In the genomic region with DNA sequence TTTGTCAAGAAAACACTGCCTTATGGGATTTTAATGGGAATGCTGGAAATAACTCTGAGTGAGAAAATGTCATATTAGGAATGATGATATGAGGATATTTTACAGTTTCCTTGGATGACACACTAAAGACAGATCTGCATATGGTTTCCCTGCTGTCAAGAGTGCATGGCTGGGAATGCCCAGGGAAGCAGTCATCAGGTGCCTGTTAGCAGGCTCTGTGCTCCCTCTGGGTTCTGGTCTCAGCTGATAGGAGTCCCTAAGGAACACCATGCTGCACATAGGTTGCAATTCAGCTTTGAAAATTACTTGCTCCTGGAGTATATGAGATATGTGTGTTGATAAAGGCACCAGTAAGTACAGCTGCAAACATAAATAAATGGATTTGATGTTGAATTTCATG, we compare ENCODE assay signal across 21 cellular contexts.
DNase-seq lines count a peak whose midpoint lies in the region; TF ChIP-seq lines count a peak whose summit lies in the region.
"Had no signal": no experiment of that assay in that cellular context is flagged by ENCODE, and none has a peak within 500 bp of the region (broad histone marks: within the 10 kb centered on the region; RNA-seq: fewer than 3 reads in every experiment).

No MANE protein-coding gene starts in this region.

- no peaks in the 10 kb centered on the region for H3K27me3 Mint-ChIP-seq in nephron progenitor cell (ENCODE audit: low read depth, poor library complexity)
- H3K27me3 Mint-ChIP-seq: B cell; CD4-positive, alpha-beta memory T cell; CD4-positive, CD25-positive, alpha-beta regulatory T cell; CD8-positive, alpha-beta memory T cell had no signal

- H3K79me2 ChIP-seq in SK-N-SH (ENCODE audit: insufficient read depth) = no peaks in the 10 kb centered on the region
- H3K79me2 ChIP-seq in neural cell (replicated peaks; ENCODE audit: insufficient read depth, low read length) = no peaks in the 10 kb centered on the region

- no peak overlapping the region for H3K27ac Mint-ChIP-seq in nephron progenitor cell
- H3K27ac Mint-ChIP-seq: B cell; CD14-positive monocyte; CD4-positive, alpha-beta memory T cell; CD4-positive, CD25-positive, alpha-beta regulatory T cell; CD8-positive, alpha-beta memory T cell had no signal

- DNase-seq in BE2C = peak; percentile 85
- peak; percentile 42 for DNase-seq in SK-N-SH
- no peak for DNase-seq in DMS79 (lab: John Stamatoyannopoulos, UW)
- DNase-seq in nephron progenitor cell = no peak
- DNase-seq: AML-193; C1 segment of cervical spinal cord; CD4-positive, alpha-beta memory T cell; CD4-positive, CD25-positive, alpha-beta regulatory T cell; CD8-positive, alpha-beta memory T cell; COR-L47; DMS 273 treated with DMSO at 0.1 percent for 48 hours; DMS153; DMS53; DMS79 treated with DMSO at 0.1 percent for 48 hours; GF-D8 had no signal

- H3K27ac ChIP-seq in SK-N-SH (ENCODE audit: low read depth in 2 of 2, low read length in 1 of 2) (peak overlapping the region in 1 of 2 experiments; percentile 58; a peak in 2 of 4 replicates), neural cell (ENCODE audit: low read length) (peak overlapping the region; percentile 30)
- H3K27ac ChIP-seq: 22Rv1, A549, BLaER1 had no signal

- no peaks in the 10 kb centered on the region; the same call in 1 of the 2 replicates for H3K9me3 ChIP-seq in BE2C
- H3K9me3 ChIP-seq in SK-N-SH = no peaks in the 10 kb centered on the region
- no peaks in the 10 kb centered on the region for H3K9me3 ChIP-seq in neural cell (ENCODE audit: low read length)
- H3K9me3 ChIP-seq: A549, BLaER1 had no signal

- no peaks in the 10 kb centered on the region for H3K4me1 Mint-ChIP-seq in nephron progenitor cell
- H3K4me1 Mint-ChIP-seq: B cell; CD14-positive monocyte; CD4-positive, alpha-beta memory T cell; CD4-positive, CD25-positive, alpha-beta regulatory T cell; CD8-positive, alpha-beta memory T cell had no signal

- H3K36me3 ChIP-seq in BE2C (no peaks in the 10 kb centered on the region), SK-N-SH (replicated peaks in 1 of 2; ENCODE audit: control insufficient read depth in 1 of 2, insufficient read depth in 2 of 2, low read length in 1 of 2) (no peaks in the 10 kb centered on the region), neural cell (ENCODE audit: insufficient read depth, low read length) (no peaks in the 10 kb centered on the region)
- H3K36me3 ChIP-seq: BLaER1 had no signal

- no peak overlapping the region for H3K4me3 Mint-ChIP-seq in nephron progenitor cell
- H3K4me3 Mint-ChIP-seq: B cell; CD14-positive monocyte; CD4-positive, alpha-beta memory T cell; CD4-positive, CD25-positive, alpha-beta regulatory T cell; CD8-positive, alpha-beta memory T cell had no signal

- H4K20me1 ChIP-seq in SK-N-SH (ENCODE audit: insufficient read depth) = no peaks in the 10 kb centered on the region
- H4K20me1 ChIP-seq in neural cell (ENCODE audit: insufficient read depth) = no peaks in the 10 kb centered on the region
- H4K20me1 ChIP-seq: BLaER1 had no signal

- H3K4me2 ChIP-seq in SK-N-SH (no peak overlapping the region), neural cell (ENCODE audit: low read length) (peak overlapping the region; percentile 0)
- H3K4me2 ChIP-seq: A549, BLaER1 had no signal

- H2AFZ ChIP-seq in SK-N-SH (ENCODE audit: low read depth) (no peak overlapping the region), neural cell (ENCODE audit: low read depth, low read length) (no peak overlapping the region)

- no peaks in the 10 kb centered on the region for H3K27me3 ChIP-seq in BE2C
- no peaks in the 10 kb centered on the region for H3K27me3 ChIP-seq in SK-N-SH (ENCODE audit: insufficient read depth)
- H3K27me3 ChIP-seq in neural cell (ENCODE audit: insufficient read depth, low read depth, low read length) = no peaks in the 10 kb centered on the region
- H3K27me3 ChIP-seq: BLaER1 had no signal

- no peak overlapping the region for H3K9ac ChIP-seq in SK-N-SH
- H3K9ac ChIP-seq in neural cell (ENCODE audit: low read length) = no peak overlapping the region
- H3K9ac ChIP-seq: BLaER1 had no signal

- H3K9me3 Mint-ChIP-seq in nephron progenitor cell = peaks cover 14% of the 10 kb centered on the region

- no peaks in the 10 kb centered on the region for H3K9me2 ChIP-seq in SK-N-SH
- no peaks in the 10 kb centered on the region for H3K9me2 ChIP-seq in neural cell (ENCODE audit: insufficient read depth, low read length)

- no peaks in the 10 kb centered on the region for H3F3A ChIP-seq in SK-N-SH (replicated peaks; ENCODE audit: insufficient read depth)
- no peaks in the 10 kb centered on the region for H3F3A ChIP-seq in neural cell (ENCODE audit: insufficient read depth, low read length, poor library complexity, severe bottlenecking)

- H3K4me3 ChIP-seq in BE2C (ENCODE audit: low read depth, low read length) (no peak overlapping the region), SK-N-SH (ENCODE audit: low read depth in 2 of 2, low read length in 1 of 2) (no peak overlapping the region), neural cell (ENCODE audit: low read length) (no peak overlapping the region)
- H3K4me3 ChIP-seq: A549, BLaER1 had no signal

- CTCF ChIA-PET in SK-N-SH (lab: Yijun Ruan, JAX) = interaction anchor here (0.8 to 1.6 kb wide), 5 partner anchors 52 to 1003 kb away, joined by 3 to 4 read pairs (median 3); no protein-coding TSS in a partner anchor

- TF ChIP-seq EP300 in SK-N-SH (IDR thresholded peaks at IDR 0.05; ENCODE audit: borderline replicate concordance in 1 of 2, low read depth in 1 of 2, low read length in 1 of 2) (peak in 1 of 2 experiments; percentile 74; a peak in 1 of 4 replicates), neural cell (conservative IDR thresholded peaks at IDR 0.05; ENCODE audit: poor library complexity, severe bottlenecking) (no peak)

- no peak for TF ChIP-seq CTCF in BE2C (IDR thresholded peaks at IDR 0.05; ENCODE audit: low read depth, low read length)
- TF ChIP-seq CTCF in SK-N-SH (IDR thresholded peaks at IDR 0.05) = no peak
- TF ChIP-seq CTCF in neural cell (IDR thresholded peaks at IDR 0.05; ENCODE audit: poor library complexity, severe bottlenecking) = no peak
- TF ChIP-seq CTCF in nephron progenitor cell (IDR thresholded peaks at IDR 0.05) = no peak

- H3K36me3 Mint-ChIP-seq in nephron progenitor cell (ENCODE audit: low read depth) = peaks cover 6% of the 10 kb centered on the region
- H3K36me3 Mint-ChIP-seq: CD14-positive monocyte; CD4-positive, alpha-beta memory T cell; CD4-positive, CD25-positive, alpha-beta regulatory T cell; CD8-positive, alpha-beta memory T cell had no signal

- H3K4me1 ChIP-seq in BE2C (peaks cover 14% of the 10 kb centered on the region), SK-N-SH (ENCODE audit: control insufficient read depth in 1 of 2, insufficient read depth in 2 of 2, low read depth in 1 of 2, low read length in 1 of 2) (peaks cover 0 to 5% of the 10 kb centered on the region in 2 experiments; a peak in 2 of 4 replicates)
- H3K4me1 ChIP-seq: A549, BLaER1 had no signal

- POLR2A ChIA-PET in SK-N-SH (lab: Yijun Ruan, JAX) = no interaction called here

- TF ChIP-seq RAD21 in SK-N-SH (IDR thresholded peaks at IDR 0.05; ENCODE audit: low read length) = no peak; the same call in 1 of the 2 replicates
- TF ChIP-seq RAD21 in neural cell (conservative IDR thresholded peaks at IDR 0.05) = no peak

TF ChIP-seq in SK-N-SH, 30 proteins besides CTCF, POLR2A, EP300 and RAD21 (continues in another document):
- TF ChIP-seq MEF2A (IDR thresholded peaks at IDR 0.05; ENCODE audit: borderline replicate concordance, low read depth) (no peak), RFX5 (IDR thresholded peaks at IDR 0.05; ENCODE audit: low read length) (no peak), CHD2 (IDR thresholded peaks at IDR 0.05; ENCODE audit: low read length, partially characterized antibody) (no peak), NFIC (IDR thresholded peaks at IDR 0.05; ENCODE audit: borderline replicate concordance) (no peak), GATA2 (CRISPR knock-in tag; IDR thresholded peaks at IDR 0.05) (peak; percentile 85), FOXJ3 (CRISPR knock-in tag; IDR thresholded peaks at IDR 0.05) (peak; percentile 59; the same call in 1 of the 2 replicates)

TF ChIP-seq in neural cell, 6 proteins besides CTCF, POLR2A, EP300 and RAD21:
- TF ChIP-seq, protein P1, sequence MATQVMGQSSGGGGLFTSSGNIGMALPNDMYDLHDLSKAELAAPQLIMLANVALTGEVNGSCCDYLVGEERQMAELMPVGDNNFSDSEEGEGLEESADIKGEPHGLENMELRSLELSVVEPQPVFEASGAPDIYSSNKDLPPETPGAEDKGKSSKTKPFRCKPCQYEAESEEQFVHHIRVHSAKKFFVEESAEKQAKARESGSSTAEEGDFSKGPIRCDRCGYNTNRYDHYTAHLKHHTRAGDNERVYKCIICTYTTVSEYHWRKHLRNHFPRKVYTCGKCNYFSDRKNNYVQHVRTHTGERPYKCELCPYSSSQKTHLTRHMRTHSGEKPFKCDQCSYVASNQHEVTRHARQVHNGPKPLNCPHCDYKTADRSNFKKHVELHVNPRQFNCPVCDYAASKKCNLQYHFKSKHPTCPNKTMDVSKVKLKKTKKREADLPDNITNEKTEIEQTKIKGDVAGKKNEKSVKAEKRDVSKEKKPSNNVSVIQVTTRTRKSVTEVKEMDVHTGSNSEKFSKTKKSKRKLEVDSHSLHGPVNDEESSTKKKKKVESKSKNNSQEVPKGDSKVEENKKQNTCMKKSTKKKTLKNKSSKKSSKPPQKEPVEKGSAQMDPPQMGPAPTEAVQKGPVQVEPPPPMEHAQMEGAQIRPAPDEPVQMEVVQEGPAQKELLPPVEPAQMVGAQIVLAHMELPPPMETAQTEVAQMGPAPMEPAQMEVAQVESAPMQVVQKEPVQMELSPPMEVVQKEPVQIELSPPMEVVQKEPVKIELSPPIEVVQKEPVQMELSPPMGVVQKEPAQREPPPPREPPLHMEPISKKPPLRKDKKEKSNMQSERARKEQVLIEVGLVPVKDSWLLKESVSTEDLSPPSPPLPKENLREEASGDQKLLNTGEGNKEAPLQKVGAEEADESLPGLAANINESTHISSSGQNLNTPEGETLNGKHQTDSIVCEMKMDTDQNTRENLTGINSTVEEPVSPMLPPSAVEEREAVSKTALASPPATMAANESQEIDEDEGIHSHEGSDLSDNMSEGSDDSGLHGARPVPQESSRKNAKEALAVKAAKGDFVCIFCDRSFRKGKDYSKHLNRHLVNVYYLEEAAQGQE (IDR thresholded peaks at IDR 0.05; ENCODE audit: borderline replicate concordance) = peak; percentile 93
- TF ChIP-seq POLR2AphosphoS5 (IDR thresholded peaks at IDR 0.05) (peak; percentile 36), MXI1 (conservative IDR thresholded peaks at IDR 0.05; ENCODE audit: poor library complexity, severe bottlenecking) (no peak), EZH2 (IDR thresholded peaks at IDR 0.05; ENCODE audit: borderline replicate concordance, insufficient read depth, low read length, poor library complexity, severe bottlenecking) (no peak)

Comparison
In these comparisons a context has a peak if more than half of its experiments do, and no peak if none do; other contexts are left out.
1. DNase-seq: peak in BE2C (single experiment) and SK-N-SH (single experiment); none in DMS79 (single experiment) and nephron progenitor cell (single experiment).